ENCODE assay signal across 29 cellular contexts in genomic region chr20:51011479-51011878, GRCh38. TPM values are rescaled to one million over a fixed set of nuclear protein-coding genes. Genes with fewer than 3 reads are reported as not detected.
"Had no signal": no experiment of that assay in that cellular context is flagged by ENCODE, and none has a peak within 500 bp of the region (broad histone marks: within the 10 kb centered on the region; RNA-seq: fewer than 3 reads in every experiment).

No MANE protein-coding gene starts in this region.

- H3K9me3 ChIP-seq: neutrophil, ovary, psoas muscle, spleen, suprapubic skin, testis, tibial artery, transverse colon, upper lobe of right lung, uterus had no signal

- H3K79me2 ChIP-seq: parathyroid adenoma had no signal

- H3K27me3 ChIP-seq: ovary, testis, transverse colon, uterus had no signal

- H3K4me1 ChIP-seq: parathyroid adenoma, psoas muscle, suprapubic skin, tibial artery, upper lobe of right lung, uterus had no signal

- H3K36me3 ChIP-seq: neutrophil, ovary, spleen, suprapubic skin, tibial artery, transverse colon, upper lobe of right lung, uterus had no signal

- ATAC-seq: naive thymus-derived CD8-positive, alpha-beta T cell; natural killer cell treated with Interleukin-12 subunit alpha and Interleukin-12 subunit beta and Interleukin-15 and Interleukin-18, amount 100 ng/mL, for 72 hours; psoas muscle; right cardiac atrium; sciatic nerve; stimulated activated memory B cell treated with anti-CD40 and anti-IgM and Interleukin-4, amounts not matched to agents 10 μg/mL and 1 μg/mL and 100 μg/mL, for 72 hours; stimulated activated naive CD8-positive, alpha-beta T cell treated with anti-CD3 and anti-CD28 coated beads, Interleukin-15, amount 100 ng/mL, for 72 hours; stimulated activated naive CD8-positive, alpha-beta T cell treated with anti-CD3 and anti-CD28 coated beads, Interleukin-15, Interleukin-2, amounts not matched to agents 100 U/mL and 50 U/mL, for 24 hours; upper lobe of right lung had no signal

- H3K27ac ChIP-seq: neutrophil, ovary, parathyroid adenoma, psoas muscle, skin epidermis, spleen, suprapubic skin, testis, tibial artery, transverse colon, upper lobe of right lung, uterus had no signal

- DNase-seq: naive thymus-derived CD8-positive, alpha-beta T cell; nephron progenitor cell; nucleus accumbens; ovary; psoas muscle; right cardiac atrium; stimulated activated CD4-positive, alpha-beta T cell treated with anti-CD3 and anti-CD28 coated beads, Interleukin-12 subunit alpha, Interleukin-12 subunit beta, amount 100 ng/mL, for 4 hours; stimulated activated CD4-positive, alpha-beta T cell treated with anti-CD3 and anti-CD28 coated beads, Interleukin-1b, Interleukin-23, amount 100 ng/mL, for 48 hours; stimulated activated CD4-positive, alpha-beta T cell treated with anti-CD3 and anti-CD28 coated beads, Interleukin-4, amount 100 ng/mL, for 1 hour; stimulated activated CD4-positive, alpha-beta T cell treated with anti-CD3 and anti-CD28 coated beads, Interleukin-4, amount 100 ng/mL, for 4 hours; stimulated activated CD8-positive, alpha-beta memory T cell treated with anti-CD3 and anti-CD28 coated beads, Interleukin-4, amount 100 ng/mL, for 48 hours; stimulated activated naive CD4-positive, alpha-beta T cell; stimulated activated naive CD8-positive, alpha-beta T cell treated with anti-CD3 and anti-CD28 coated beads, Interleukin-15, amount 100 ng/mL, for 72 hours; stimulated activated naive CD8-positive, alpha-beta T cell treated with anti-CD3 and anti-CD28 coated beads, Interleukin-15, Interleukin-2, amounts not matched to agents 100 U/mL and 50 U/mL, for 24 hours; substantia nigra; testis; tibial artery; transverse colon; upper lobe of right lung; uterus had no signal

- H3K4me3 ChIP-seq: ovary, psoas muscle, skin epidermis, smooth muscle cell, spleen, suprapubic skin, testis, tibial artery, transverse colon, upper lobe of right lung, uterus had no signal

- H3K9ac ChIP-seq: parathyroid adenoma had no signal

- H2AFZ ChIP-seq: parathyroid adenoma had no signal

- H3K4me2 ChIP-seq: smooth muscle cell had no signal

RNA-seq across cellular contexts. Expression of gene KCNG1, which starts 11.4 kb away (rescaled TPM):
- total RNA-seq: natural killer cell treated with Interleukin-12 subunit alpha and Interleukin-12 subunit beta and Interleukin-15 and Interleukin-18, amount 100 ng/mL, for 72 hours; psoas muscle; upper lobe of right lung had no signal
- polyA plus RNA-seq: naive thymus-derived CD8-positive, alpha-beta T cell had no signal
